2 cellular contexts compared by ENCODE assay signal in genomic region chr14:40870252-40870651, GRCh38.
TF ChIP-seq lines count a peak whose summit lies in the region.

No MANE protein-coding gene starts in this region.

TF ChIP-seq in SK-N-SH, 30 proteins besides CTCF, POLR2A, EP300 and RAD21 (continued from another document):
- TF ChIP-seq, protein P1, sequence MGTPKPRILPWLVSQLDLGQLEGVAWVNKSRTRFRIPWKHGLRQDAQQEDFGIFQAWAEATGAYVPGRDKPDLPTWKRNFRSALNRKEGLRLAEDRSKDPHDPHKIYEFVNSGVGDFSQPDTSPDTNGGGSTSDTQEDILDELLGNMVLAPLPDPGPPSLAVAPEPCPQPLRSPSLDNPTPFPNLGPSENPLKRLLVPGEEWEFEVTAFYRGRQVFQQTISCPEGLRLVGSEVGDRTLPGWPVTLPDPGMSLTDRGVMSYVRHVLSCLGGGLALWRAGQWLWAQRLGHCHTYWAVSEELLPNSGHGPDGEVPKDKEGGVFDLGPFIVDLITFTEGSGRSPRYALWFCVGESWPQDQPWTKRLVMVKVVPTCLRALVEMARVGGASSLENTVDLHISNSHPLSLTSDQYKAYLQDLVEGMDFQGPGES (IDR thresholded peaks at IDR 0.05; ENCODE audit: low read depth, low read length) = no peak
- TF ChIP-seq POLR2AphosphoS5 (IDR thresholded peaks at IDR 0.05; ENCODE audit: low read depth, low read length) = no peak
- TF ChIP-seq USF2 (IDR thresholded peaks at IDR 0.05; ENCODE audit: borderline replicate concordance, low read depth, low read length) = no peak
- no peak for TF ChIP-seq PBX3 (IDR thresholded peaks at IDR 0.05)
- no peak for TF ChIP-seq USF1 (IDR thresholded peaks at IDR 0.05; ENCODE audit: borderline replicate concordance, low read depth)
- TF ChIP-seq TCF12 (IDR thresholded peaks at IDR 0.05) = no peak
- no peak for TF ChIP-seq CHD2 (IDR thresholded peaks at IDR 0.05; ENCODE audit: low read length, partially characterized antibody)

TF ChIP-seq in SK-N-SH treated with all-trans-retinoic acid at 6 μM for 48 hours, 23 proteins besides CTCF, POLR2A, EP300 and RAD21 (continued from another document):
- TF ChIP-seq, protein P2, sequence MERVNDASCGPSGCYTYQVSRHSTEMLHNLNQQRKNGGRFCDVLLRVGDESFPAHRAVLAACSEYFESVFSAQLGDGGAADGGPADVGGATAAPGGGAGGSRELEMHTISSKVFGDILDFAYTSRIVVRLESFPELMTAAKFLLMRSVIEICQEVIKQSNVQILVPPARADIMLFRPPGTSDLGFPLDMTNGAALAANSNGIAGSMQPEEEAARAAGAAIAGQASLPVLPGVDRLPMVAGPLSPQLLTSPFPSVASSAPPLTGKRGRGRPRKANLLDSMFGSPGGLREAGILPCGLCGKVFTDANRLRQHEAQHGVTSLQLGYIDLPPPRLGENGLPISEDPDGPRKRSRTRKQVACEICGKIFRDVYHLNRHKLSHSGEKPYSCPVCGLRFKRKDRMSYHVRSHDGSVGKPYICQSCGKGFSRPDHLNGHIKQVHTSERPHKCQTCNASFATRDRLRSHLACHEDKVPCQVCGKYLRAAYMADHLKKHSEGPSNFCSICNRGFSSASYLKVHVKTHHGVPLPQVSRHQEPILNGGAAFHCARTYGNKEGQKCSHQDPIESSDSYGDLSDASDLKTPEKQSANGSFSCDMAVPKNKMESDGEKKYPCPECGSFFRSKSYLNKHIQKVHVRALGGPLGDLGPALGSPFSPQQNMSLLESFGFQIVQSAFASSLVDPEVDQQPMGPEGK (CRISPR knock-in tag; IDR thresholded peaks at IDR 0.05; ENCODE audit: borderline replicate concordance) = no peak
- TF ChIP-seq ZFP30 (CRISPR knock-in tag; IDR thresholded peaks at IDR 0.05) (no peak), ZC3H10 (CRISPR knock-in tag; IDR thresholded peaks at IDR 0.05) (no peak), SNAI2 (CRISPR knock-in tag; IDR thresholded peaks at IDR 0.05) (no peak), TCF4 (CRISPR knock-in tag; IDR thresholded peaks at IDR 0.05; ENCODE audit: borderline replicate concordance) (no peak), ARNTL (CRISPR knock-in tag; IDR thresholded peaks at IDR 0.05; ENCODE audit: borderline replicate concordance, low read depth) (no peak)
